ENCODE assay signal across 1 cellular context in the genomic region with DNA sequence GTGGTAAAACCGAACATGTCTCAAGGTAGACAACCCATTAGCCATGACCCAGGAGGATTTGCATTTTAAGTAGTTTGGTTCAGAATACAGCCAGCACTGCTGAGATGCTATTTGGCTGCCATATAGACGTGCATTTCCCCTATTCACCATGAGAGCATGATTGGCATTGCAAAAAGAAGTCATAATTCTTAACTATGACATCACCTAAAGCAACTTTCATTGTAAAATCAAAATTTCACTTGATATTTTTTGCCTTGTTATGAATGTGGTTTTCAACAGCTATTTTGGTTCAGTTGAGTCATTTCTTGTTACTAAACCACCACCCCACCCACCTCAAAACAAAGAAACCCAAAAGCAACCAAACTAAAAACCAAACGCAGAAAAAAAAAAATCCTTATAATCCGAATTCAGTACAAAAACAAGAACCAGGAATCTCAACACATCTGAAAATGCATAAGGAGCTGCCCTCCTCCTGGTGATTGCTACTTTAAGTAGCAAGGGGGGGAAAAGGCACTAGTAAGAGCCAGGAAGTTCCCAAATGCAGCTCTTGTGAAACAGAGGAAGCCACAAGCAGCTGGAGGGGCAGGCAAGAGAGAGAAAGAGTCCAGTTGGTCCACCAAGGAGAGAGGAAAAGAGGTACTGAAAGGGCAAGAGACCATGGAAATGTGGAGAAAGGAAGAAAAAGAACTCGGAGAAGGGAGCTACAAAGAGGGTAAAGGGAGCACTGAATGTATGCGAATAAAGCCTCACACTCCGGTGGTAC.
A peak's percentile ranks its signal among the peaks of the same experiment; 100 is the strongest.
TF ChIP-seq lines count a peak whose summit lies in the region.

No MANE protein-coding gene starts in this region.

TF ChIP-seq in GM12878, 131 proteins besides CTCF, POLR2A, EP300 and RAD21 (continued from another document and continues in another):
- TF ChIP-seq, protein P1, sequence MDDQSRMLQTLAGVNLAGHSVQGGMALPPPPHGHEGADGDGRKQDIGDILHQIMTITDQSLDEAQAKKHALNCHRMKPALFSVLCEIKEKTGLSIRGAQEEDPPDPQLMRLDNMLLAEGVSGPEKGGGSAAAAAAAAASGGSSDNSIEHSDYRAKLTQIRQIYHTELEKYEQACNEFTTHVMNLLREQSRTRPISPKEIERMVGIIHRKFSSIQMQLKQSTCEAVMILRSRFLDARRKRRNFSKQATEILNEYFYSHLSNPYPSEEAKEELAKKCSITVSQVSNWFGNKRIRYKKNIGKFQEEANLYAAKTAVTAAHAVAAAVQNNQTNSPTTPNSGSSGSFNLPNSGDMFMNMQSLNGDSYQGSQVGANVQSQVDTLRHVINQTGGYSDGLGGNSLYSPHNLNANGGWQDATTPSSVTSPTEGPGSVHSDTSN (IDR thresholded peaks at IDR 0.05; ENCODE audit: insufficient replicate concordance, low read depth, low read length), result no peak
- TF ChIP-seq IKZF2 (IDR thresholded peaks at IDR 0.05) (no peak), BHLHE40 (IDR thresholded peaks at IDR 0.05; ENCODE audit: borderline replicate concordance in 1 of 2, low read depth in 2 of 2, low read length in 1 of 2) (no peak), SREBF2 (IDR thresholded peaks at IDR 0.05; ENCODE audit: low read length) (no peak), NFIC (IDR thresholded peaks at IDR 0.05; ENCODE audit: low read depth, low read length) (peak; percentile 40; the same call in 1 of the 2 replicates), STAT1 (conservative IDR thresholded peaks at IDR 0.05) (no peak), SMARCA5 (IDR thresholded peaks at IDR 0.05) (no peak), IKZF1 (conservative IDR thresholded peaks at IDR 0.05) (0 out of 2 replicates have a peak, but pooled peaks have one; percentile 11), HDAC6 (IDR thresholded peaks at IDR 0.05; ENCODE audit: unreplicated experiment) (no peak), SMAD1 (IDR thresholded peaks at IDR 0.05; ENCODE audit: low read depth, partially characterized antibody) (no peak), WRNIP1 (IDR thresholded peaks at IDR 0.05; ENCODE audit: borderline replicate concordance, low read depth, low read length) (no peak), NR2C2 (IDR thresholded peaks at IDR 0.05; ENCODE audit: borderline replicate concordance, control insufficient read depth, insufficient read length, low read depth) (no peak), JUNB (IDR thresholded peaks at IDR 0.05) (0 out of 2 replicates have a peak, but pooled peaks have one; percentile 25), SMC3 (IDR thresholded peaks at IDR 0.05; ENCODE audit: borderline replicate concordance, low read length) (no peak), NBN (IDR thresholded peaks at IDR 0.05) (no peak), FOXK2 (IDR thresholded peaks at IDR 0.05) (no peak), MYC (IDR thresholded peaks at IDR 0.05; ENCODE audit: insufficient read depth, insufficient read length, insufficient replicate concordance, low read length, severe bottlenecking) (no peak), GABPA (IDR thresholded peaks at IDR 0.05; ENCODE audit: low read depth) (no peak), MYB (IDR thresholded peaks at IDR 0.05; ENCODE audit: borderline replicate concordance, low read depth, low read length) (no peak), BCL11A (IDR thresholded peaks at IDR 0.05; ENCODE audit: low read depth, low read length) (no peak), CBX3 (IDR thresholded peaks at IDR 0.05; ENCODE audit: borderline replicate concordance, low read depth) (no peak), SRF (IDR thresholded peaks at IDR 0.05; ENCODE audit: low read depth in 2 of 2, low read length in 2 of 2) (no peak), SP1 (IDR thresholded peaks at IDR 0.05; ENCODE audit: low read depth, low read length) (no peak), TARDBP (IDR thresholded peaks at IDR 0.05; ENCODE audit: borderline replicate concordance) (no peak), ZZZ3 (IDR thresholded peaks at IDR 0.05; ENCODE audit: control insufficient read depth, insufficient read length, low read depth) (no peak)
- TF ChIP-seq, protein P2, sequence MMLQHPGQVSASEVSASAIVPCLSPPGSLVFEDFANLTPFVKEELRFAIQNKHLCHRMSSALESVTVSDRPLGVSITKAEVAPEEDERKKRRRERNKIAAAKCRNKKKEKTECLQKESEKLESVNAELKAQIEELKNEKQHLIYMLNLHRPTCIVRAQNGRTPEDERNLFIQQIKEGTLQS (IDR thresholded peaks at IDR 0.05; ENCODE audit: borderline replicate concordance, extremely low read depth, low read depth, low read length), result no peak
- TF ChIP-seq, protein P3, sequence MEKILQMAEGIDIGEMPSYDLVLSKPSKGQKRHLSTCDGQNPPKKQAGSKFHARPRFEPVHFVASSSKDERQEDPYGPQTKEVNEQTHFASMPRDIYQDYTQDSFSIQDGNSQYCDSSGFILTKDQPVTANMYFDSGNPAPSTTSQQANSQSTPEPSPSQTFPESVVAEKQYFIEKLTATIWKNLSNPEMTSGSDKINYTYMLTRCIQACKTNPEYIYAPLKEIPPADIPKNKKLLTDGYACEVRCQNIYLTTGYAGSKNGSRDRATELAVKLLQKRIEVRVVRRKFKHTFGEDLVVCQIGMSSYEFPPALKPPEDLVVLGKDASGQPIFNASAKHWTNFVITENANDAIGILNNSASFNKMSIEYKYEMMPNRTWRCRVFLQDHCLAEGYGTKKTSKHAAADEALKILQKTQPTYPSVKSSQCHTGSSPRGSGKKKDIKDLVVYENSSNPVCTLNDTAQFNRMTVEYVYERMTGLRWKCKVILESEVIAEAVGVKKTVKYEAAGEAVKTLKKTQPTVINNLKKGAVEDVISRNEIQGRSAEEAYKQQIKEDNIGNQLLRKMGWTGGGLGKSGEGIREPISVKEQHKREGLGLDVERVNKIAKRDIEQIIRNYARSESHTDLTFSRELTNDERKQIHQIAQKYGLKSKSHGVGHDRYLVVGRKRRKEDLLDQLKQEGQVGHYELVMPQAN (conservative IDR thresholded peaks at IDR 0.05), result no peak
- TF ChIP-seq, protein P4, sequence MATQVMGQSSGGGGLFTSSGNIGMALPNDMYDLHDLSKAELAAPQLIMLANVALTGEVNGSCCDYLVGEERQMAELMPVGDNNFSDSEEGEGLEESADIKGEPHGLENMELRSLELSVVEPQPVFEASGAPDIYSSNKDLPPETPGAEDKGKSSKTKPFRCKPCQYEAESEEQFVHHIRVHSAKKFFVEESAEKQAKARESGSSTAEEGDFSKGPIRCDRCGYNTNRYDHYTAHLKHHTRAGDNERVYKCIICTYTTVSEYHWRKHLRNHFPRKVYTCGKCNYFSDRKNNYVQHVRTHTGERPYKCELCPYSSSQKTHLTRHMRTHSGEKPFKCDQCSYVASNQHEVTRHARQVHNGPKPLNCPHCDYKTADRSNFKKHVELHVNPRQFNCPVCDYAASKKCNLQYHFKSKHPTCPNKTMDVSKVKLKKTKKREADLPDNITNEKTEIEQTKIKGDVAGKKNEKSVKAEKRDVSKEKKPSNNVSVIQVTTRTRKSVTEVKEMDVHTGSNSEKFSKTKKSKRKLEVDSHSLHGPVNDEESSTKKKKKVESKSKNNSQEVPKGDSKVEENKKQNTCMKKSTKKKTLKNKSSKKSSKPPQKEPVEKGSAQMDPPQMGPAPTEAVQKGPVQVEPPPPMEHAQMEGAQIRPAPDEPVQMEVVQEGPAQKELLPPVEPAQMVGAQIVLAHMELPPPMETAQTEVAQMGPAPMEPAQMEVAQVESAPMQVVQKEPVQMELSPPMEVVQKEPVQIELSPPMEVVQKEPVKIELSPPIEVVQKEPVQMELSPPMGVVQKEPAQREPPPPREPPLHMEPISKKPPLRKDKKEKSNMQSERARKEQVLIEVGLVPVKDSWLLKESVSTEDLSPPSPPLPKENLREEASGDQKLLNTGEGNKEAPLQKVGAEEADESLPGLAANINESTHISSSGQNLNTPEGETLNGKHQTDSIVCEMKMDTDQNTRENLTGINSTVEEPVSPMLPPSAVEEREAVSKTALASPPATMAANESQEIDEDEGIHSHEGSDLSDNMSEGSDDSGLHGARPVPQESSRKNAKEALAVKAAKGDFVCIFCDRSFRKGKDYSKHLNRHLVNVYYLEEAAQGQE (IDR thresholded peaks at IDR 0.05; ENCODE audit: low read depth, low read length), result no peak
- TF ChIP-seq, protein P5, sequence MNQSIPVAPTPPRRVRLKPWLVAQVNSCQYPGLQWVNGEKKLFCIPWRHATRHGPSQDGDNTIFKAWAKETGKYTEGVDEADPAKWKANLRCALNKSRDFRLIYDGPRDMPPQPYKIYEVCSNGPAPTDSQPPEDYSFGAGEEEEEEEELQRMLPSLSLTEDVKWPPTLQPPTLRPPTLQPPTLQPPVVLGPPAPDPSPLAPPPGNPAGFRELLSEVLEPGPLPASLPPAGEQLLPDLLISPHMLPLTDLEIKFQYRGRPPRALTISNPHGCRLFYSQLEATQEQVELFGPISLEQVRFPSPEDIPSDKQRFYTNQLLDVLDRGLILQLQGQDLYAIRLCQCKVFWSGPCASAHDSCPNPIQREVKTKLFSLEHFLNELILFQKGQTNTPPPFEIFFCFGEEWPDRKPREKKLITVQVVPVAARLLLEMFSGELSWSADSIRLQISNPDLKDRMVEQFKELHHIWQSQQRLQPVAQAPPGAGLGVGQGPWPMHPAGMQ (IDR thresholded peaks at IDR 0.05; ENCODE audit: borderline replicate concordance), result no peak
- TF ChIP-seq, protein P6, sequence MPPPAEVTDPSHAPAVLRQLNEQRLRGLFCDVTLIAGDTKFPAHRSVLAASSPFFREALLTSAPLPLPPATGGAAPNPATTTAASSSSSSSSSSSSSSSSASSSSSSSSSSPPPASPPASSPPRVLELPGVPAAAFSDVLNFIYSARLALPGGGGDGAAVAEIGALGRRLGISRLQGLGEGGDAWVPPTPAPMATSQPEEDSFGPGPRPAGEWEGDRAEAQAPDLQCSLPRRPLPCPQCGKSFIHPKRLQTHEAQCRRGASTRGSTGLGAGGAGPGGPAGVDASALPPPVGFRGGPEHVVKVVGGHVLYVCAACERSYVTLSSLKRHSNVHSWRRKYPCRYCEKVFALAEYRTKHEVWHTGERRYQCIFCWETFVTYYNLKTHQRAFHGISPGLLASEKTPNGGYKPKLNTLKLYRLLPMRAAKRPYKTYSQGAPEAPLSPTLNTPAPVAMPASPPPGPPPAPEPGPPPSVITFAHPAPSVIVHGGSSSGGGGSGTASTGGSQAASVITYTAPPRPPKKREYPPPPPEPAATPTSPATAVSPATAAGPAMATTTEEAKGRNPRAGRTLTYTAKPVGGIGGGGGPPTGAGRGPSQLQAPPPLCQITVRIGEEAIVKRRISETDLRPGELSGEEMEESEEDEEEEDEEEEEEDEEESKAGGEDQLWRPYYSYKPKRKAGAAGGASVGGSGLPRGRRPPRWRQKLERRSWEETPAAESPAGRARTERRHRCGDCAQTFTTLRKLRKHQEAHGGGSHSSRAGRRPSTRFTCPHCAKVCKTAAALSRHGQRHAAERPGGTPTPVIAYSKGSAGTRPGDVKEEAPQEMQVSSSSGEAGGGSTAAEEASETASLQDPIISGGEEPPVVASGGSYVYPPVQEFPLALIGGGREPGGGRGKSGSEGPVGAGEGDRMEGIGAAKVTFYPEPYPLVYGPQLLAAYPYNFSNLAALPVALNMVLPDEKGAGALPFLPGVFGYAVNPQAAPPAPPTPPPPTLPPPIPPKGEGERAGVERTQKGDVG (CRISPR knock-in tag; IDR thresholded peaks at IDR 0.05), result no peak
- TF ChIP-seq, protein P7, sequence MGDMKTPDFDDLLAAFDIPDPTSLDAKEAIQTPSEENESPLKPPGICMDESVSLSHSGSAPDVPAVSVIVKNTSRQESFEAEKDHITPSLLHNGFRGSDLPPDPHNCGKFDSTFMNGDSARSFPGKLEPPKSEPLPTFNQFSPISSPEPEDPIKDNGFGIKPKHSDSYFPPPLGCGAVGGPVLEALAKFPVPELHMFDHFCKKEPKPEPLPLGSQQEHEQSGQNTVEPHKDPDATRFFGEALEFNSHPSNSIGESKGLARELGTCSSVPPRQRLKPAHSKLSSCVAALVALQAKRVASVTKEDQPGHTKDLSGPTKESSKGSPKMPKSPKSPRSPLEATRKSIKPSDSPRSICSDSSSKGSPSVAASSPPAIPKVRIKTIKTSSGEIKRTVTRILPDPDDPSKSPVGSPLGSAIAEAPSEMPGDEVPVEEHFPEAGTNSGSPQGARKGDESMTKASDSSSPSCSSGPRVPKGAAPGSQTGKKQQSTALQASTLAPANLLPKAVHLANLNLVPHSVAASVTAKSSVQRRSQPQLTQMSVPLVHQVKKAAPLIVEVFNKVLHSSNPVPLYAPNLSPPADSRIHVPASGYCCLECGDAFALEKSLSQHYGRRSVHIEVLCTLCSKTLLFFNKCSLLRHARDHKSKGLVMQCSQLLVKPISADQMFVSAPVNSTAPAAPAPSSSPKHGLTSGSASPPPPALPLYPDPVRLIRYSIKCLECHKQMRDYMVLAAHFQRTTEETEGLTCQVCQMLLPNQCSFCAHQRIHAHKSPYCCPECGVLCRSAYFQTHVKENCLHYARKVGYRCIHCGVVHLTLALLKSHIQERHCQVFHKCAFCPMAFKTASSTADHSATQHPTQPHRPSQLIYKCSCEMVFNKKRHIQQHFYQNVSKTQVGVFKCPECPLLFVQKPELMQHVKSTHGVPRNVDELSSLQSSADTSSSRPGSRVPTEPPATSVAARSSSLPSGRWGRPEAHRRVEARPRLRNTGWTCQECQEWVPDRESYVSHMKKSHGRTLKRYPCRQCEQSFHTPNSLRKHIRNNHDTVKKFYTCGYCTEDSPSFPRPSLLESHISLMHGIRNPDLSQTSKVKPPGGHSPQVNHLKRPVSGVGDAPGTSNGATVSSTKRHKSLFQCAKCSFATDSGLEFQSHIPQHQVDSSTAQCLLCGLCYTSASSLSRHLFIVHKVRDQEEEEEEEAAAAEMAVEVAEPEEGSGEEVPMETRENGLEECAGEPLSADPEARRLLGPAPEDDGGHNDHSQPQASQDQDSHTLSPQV (IDR thresholded peaks at IDR 0.05), result no peak
- TF ChIP-seq, protein P8, sequence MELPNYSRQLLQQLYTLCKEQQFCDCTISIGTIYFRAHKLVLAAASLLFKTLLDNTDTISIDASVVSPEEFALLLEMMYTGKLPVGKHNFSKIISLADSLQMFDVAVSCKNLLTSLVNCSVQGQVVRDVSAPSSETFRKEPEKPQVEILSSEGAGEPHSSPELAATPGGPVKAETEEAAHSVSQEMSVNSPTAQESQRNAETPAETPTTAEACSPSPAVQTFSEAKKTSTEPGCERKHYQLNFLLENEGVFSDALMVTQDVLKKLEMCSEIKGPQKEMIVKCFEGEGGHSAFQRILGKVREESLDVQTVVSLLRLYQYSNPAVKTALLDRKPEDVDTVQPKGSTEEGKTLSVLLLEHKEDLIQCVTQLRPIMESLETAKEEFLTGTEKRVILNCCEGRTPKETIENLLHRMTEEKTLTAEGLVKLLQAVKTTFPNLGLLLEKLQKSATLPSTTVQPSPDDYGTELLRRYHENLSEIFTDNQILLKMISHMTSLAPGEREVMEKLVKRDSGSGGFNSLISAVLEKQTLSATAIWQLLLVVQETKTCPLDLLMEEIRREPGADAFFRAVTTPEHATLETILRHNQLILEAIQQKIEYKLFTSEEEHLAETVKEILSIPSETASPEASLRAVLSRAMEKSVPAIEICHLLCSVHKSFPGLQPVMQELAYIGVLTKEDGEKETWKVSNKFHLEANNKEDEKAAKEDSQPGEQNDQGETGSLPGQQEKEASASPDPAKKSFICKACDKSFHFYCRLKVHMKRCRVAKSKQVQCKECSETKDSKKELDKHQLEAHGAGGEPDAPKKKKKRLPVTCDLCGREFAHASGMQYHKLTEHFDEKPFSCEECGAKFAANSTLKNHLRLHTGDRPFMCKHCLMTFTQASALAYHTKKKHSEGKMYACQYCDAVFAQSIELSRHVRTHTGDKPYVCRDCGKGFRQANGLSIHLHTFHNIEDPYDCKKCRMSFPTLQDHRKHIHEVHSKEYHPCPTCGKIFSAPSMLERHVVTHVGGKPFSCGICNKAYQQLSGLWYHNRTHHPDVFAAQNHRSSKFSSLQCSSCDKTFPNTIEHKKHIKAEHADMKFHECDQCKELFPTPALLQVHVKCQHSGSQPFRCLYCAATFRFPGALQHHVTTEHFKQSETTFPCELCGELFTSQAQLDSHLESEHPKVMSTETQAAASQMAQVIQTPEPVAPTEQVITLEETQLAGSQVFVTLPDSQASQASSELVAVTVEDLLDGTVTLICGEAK (IDR thresholded peaks at IDR 0.05; ENCODE audit: borderline replicate concordance), result no peak
